1 cellular context compared by ENCODE assay signal in genomic region chr14:87992720-87993484, GRCh38.
TF ChIP-seq lines count a peak whose summit lies in the region.

TSS of gene GALC (minus strand) at chr14:87993182. CDS start at chr14:87993164, 18 bp downstream.

TF ChIP-seq in A549, 52 proteins besides CTCF, POLR2A, EP300 and RAD21 (continued from another document):
- TF ChIP-seq MAX (IDR thresholded peaks at IDR 0.05) = peak; percentile 86
